Comparison of ENCODE assay signal across 25 cellular contexts in genomic region chr6:159535629-159536028, GRCh38.
"Had no signal": no experiment of that assay in that cellular context is flagged by ENCODE, and none has a peak within 500 bp of the region (broad histone marks: within the 10 kb centered on the region; RNA-seq: fewer than 3 reads in every experiment).

No MANE protein-coding gene starts in this region.

- H3K27me3 Mint-ChIP-seq: stimulated activated naive CD8-positive, alpha-beta T cell treated with anti-CD3 and anti-CD28 coated beads, Interleukin-15, Interleukin-2, amounts not matched to agents 100 ng/mL and 50 ng/mL, for 24 hours had no signal

- DNase-seq: heart right ventricle; islet precursor cell; left ventricle myocardium inferior; mesendoderm; naive B cell; natural killer cell; nucleus accumbens; pancreas; right lobe of liver; stimulated activated CD4-positive, alpha-beta T cell treated with anti-CD3 and anti-CD28 coated beads, Interleukin-12 subunit alpha, Interleukin-12 subunit beta, amount 100 ng/mL, for 4 hours; stimulated activated CD4-positive, alpha-beta T cell treated with anti-CD3 and anti-CD28 coated beads, Interleukin-15, amount 100 ng/mL, for 24 hours; stimulated activated CD4-positive, alpha-beta T cell treated with anti-CD3 and anti-CD28 coated beads, Interleukin-4, amount 100 ng/mL, for 24 hours; stimulated activated naive CD4-positive, alpha-beta T cell; substantia nigra had no signal

- H2AFZ ChIP-seq: hepatocyte had no signal

- ATAC-seq: heart right ventricle; natural killer cell; pancreas; right lobe of liver; stimulated activated effector memory CD8-positive, alpha-beta T cell treated with anti-CD3 and anti-CD28 coated beads, Interleukin-12 subunit alpha, Interleukin-12 subunit beta, amount 100 ng/mL, for 72 hours had no signal

- H3K4me3 Mint-ChIP-seq: mesothelial cell of epicardium; naive B cell; natural killer cell; stimulated activated effector memory CD8-positive, alpha-beta T cell treated with anti-CD3 and anti-CD28 coated beads, Interleukin-12 subunit alpha, Interleukin-12 subunit beta, amount 100 ng/mL, for 72 hours; stimulated activated naive CD8-positive, alpha-beta T cell treated with anti-CD3 and anti-CD28 coated beads, Interleukin-15, Interleukin-2, amounts not matched to agents 100 ng/mL and 50 ng/mL, for 24 hours; type B pancreatic cell had no signal

- H3K27ac ChIP-seq: heart right ventricle, hepatocyte, left ventricle myocardium inferior, pancreas, right atrium auricular region, right lobe of liver, skin epidermis, tibial nerve, uterus had no signal

- H3K9me3 Mint-ChIP-seq: mesothelial cell of epicardium; natural killer cell; stimulated activated effector memory CD8-positive, alpha-beta T cell treated with anti-CD3 and anti-CD28 coated beads, Interleukin-12 subunit alpha, Interleukin-12 subunit beta, amount 100 ng/mL, for 72 hours; stimulated activated naive CD8-positive, alpha-beta T cell treated with anti-CD3 and anti-CD28 coated beads, Interleukin-15, Interleukin-2, amounts not matched to agents 100 ng/mL and 50 ng/mL, for 24 hours; type B pancreatic cell had no signal

- H3K36me3 Mint-ChIP-seq: mesothelial cell of epicardium; naive B cell; natural killer cell; stimulated activated effector memory CD8-positive, alpha-beta T cell treated with anti-CD3 and anti-CD28 coated beads, Interleukin-12 subunit alpha, Interleukin-12 subunit beta, amount 100 ng/mL, for 72 hours; type B pancreatic cell had no signal

- H3K79me2 ChIP-seq: hepatocyte had no signal

- H3K4me2 ChIP-seq: hepatocyte had no signal

- H3K4me1 Mint-ChIP-seq: mesothelial cell of epicardium; naive B cell; natural killer cell; stimulated activated effector memory CD8-positive, alpha-beta T cell treated with anti-CD3 and anti-CD28 coated beads, Interleukin-12 subunit alpha, Interleukin-12 subunit beta, amount 100 ng/mL, for 72 hours had no signal

- H3K4me3 ChIP-seq: heart right ventricle, hepatocyte, left ventricle myocardium inferior, lung, pancreas, right atrium auricular region, right lobe of liver, skin epidermis, tibial nerve, uterus had no signal

- H3K27me3 ChIP-seq: heart right ventricle, pancreas, right atrium auricular region, right lobe of liver, tibial nerve, uterus had no signal

- H3K4me1 ChIP-seq: heart right ventricle, left ventricle myocardium inferior, pancreas, right atrium auricular region, right lobe of liver, tibial nerve, uterus had no signal

- H3K9me3 ChIP-seq: heart right ventricle, left ventricle myocardium inferior, pancreas, right atrium auricular region, right lobe of liver, tibial nerve, uterus had no signal

- H3K27ac Mint-ChIP-seq: mesothelial cell of epicardium; naive B cell; natural killer cell; progenitor cell of endocrine pancreas; stimulated activated effector memory CD8-positive, alpha-beta T cell treated with anti-CD3 and anti-CD28 coated beads, Interleukin-12 subunit alpha, Interleukin-12 subunit beta, amount 100 ng/mL, for 72 hours; stimulated activated naive CD8-positive, alpha-beta T cell treated with anti-CD3 and anti-CD28 coated beads, Interleukin-15, Interleukin-2, amounts not matched to agents 100 ng/mL and 50 ng/mL, for 24 hours; type B pancreatic cell had no signal

- H3K36me3 ChIP-seq: heart right ventricle, left ventricle myocardium inferior, pancreas, right atrium auricular region, right lobe of liver, tibial nerve, uterus had no signal
